In the genomic region with DNA sequence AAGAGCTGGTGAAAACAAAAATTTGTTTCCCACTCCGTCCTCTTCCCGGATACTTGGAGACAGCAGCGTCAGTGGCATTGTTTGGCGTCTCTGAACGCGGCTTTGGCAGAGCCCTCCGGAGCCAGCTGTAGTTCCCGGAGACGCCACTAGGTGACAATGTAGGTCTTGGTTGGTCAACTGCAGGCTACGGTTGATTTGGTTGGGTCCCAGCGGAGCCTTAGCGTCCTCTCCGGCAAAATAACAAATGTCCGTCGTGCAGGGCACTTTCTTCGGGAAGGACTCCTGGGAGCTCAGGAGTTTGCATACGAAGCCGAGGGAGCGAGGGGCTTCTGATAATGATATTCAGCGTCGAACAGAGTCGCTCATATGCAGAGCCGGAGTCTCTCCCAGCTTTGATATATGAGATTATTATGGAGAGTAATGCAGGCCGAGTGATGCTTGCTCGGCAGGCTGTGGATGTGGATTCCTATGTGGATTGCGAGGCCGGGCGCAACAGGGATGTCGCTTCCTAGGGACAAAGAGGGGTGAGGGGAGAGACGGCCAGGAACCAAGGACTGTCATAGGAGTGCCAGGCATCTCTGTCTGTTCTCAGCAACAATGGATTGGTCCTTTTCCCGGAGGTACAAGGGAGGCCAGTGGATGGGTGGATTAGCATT, we compare ENCODE assay signal across 8 cellular contexts.
DNase-seq lines count a peak whose midpoint lies in the region; ATAC-seq and TF ChIP-seq lines count a peak whose summit lies in the region.

No MANE protein-coding gene starts in this region.

- TF ChIP-seq CTCF in WI38 (IDR thresholded peaks at IDR 0.05; ENCODE audit: low read depth, low read length) = peak; percentile 99
- peak; percentile 99 for TF ChIP-seq CTCF in cardiac fibroblast (IDR thresholded peaks at IDR 0.05; ENCODE audit: low read depth, low read length)

- ATAC-seq in HG02970 (IDR thresholded peaks at IDR 0.05; ENCODE audit: low FRiP score, unreplicated experiment) = peak; percentile 65

- DNase-seq in NK-92 treated with Interleukin-12 subunit alpha and Interleukin-12 subunit beta, amount 100 ng/mL, for 24 hours (lab: John Stamatoyannopoulos, UW) = peak; percentile 18
- no peak for DNase-seq in NK-92 (lab: John Stamatoyannopoulos, UW; ENCODE audit: unreplicated experiment)
- peak; percentile 73 for DNase-seq in NCI-H2081 treated with DMSO at 0.1 percent for 48 hours (lab: John Stamatoyannopoulos, UW)
- peak; percentile 87 to 88 for DNase-seq in cardiac fibroblast (ENCODE audit: low read depth in 2 of 2)
- DNase-seq in iris pigment epithelial cell (ENCODE audit: low read depth) = peak; percentile 80
- peak; percentile 67 to 86 (median 71) for DNase-seq in stimulated activated CD4-positive, alpha-beta T cell treated with anti-CD3 and anti-CD28 coated beads, Interleukin-12 subunit alpha, Interleukin-12 subunit beta, amount 100 ng/mL, for 48 hours (ENCODE audit: low read depth in 2 of 3, low spot score in 1 of 3)

- peak overlapping the region; percentile 48 for H3K4me3 ChIP-seq in WI38 (ENCODE audit: low read depth, low read length)
- H3K4me3 ChIP-seq in cardiac fibroblast (replicated peaks in 1 of 2; ENCODE audit: low read depth in 2 of 2, low read length in 2 of 2) = peak overlapping the region; percentile 27 to 42
